Comparison of ENCODE assay signal across 9 cellular contexts in the genomic region with DNA sequence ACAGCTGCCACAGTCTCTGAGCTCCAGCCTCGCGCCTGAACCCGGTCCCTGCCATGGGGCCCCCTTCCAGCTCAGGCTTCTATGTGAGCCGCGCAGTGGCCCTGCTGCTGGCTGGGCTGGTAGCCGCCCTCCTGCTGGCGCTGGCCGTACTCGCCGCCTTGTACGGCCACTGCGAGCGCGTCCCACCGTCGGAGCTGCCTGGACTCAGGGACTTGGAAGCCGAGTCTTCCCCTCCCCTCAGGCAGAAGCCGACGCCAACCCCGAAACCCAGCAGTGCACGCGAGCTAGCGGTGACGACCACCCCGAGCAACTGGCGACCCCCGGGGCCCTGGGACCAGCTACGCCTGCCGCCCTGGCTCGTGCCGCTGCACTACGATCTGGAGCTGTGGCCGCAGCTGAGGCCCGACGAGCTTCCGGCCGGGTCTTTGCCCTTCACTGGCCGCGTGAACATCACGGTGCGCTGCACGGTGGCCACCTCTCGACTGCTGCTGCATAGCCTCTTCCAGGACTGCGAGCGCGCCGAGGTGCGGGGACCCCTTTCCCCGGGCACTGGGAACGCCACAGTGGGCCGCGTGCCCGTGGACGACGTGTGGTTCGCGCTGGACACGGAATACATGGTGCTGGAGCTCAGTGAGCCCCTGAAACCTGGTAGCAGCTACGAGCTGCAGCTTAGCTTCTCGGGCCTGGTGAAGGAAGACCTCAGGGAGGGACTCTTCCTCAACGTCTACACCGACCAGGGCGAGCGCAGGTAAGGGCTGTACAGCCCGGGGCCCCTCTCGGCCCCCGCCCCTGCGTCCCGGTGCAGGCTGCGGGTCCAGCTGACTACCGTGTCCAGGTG. TPM values are rescaled to one million over a fixed set of nuclear protein-coding genes. Genes with fewer than 3 reads are reported as not detected.
A peak's percentile ranks its signal among the peaks of the same experiment; 100 is the strongest.
DNase-seq lines count a peak whose midpoint lies in the region; ATAC-seq, FAIRE-seq and TF ChIP-seq lines count a peak whose summit lies in the region.
"Had no signal": no experiment of that assay in that cellular context is flagged by ENCODE, and none has a peak within 500 bp of the region (broad histone marks: within the 10 kb centered on the region; RNA-seq: fewer than 3 reads in every experiment).

No MANE protein-coding gene starts in this region.

- H3K27ac ChIP-seq in foreskin keratinocyte (no peak overlapping the region), pancreas (no peak overlapping the region), RWPE1 (no peak overlapping the region)

- H3K4me3 ChIP-seq in MG63 (peak overlapping the region; percentile 27), pancreas (peak overlapping the region in 3 of 4 donors; percentile 3 to 46 (median 35))

- intact Hi-C loops in pancreas (cut with DNase I), result no loop called here

- POLR2A ChIA-PET in RWPE1 (lab: Yijun Ruan, JAX; ENCODE audit: low non-redundant PET), result no interaction called here

- no peak for TF ChIP-seq CTCF in foreskin keratinocyte (conservative IDR thresholded peaks at IDR 0.05)
- TF ChIP-seq CTCF in pancreas (IDR thresholded peaks at IDR 0.05), result no peak
- TF ChIP-seq CTCF in RWPE1 (conservative IDR thresholded peaks at IDR 0.05; ENCODE audit: low read depth), result no peak

- CTCF ChIA-PET in RWPE1 (lab: Yijun Ruan, JAX), result interaction anchor here (0.7 to 1.0 kb wide), 2 partner anchors 23 to 326 kb away, joined by 3 read pairs; no protein-coding TSS in a partner anchor

- H3K9me3 ChIP-seq in MG63 (no peaks in the 10 kb centered on the region), pancreas (no peaks in the 10 kb centered on the region)

- DNase-seq in GM03348 (ENCODE audit: low spot score) (peak; percentile 44), MG63 (peak; percentile 21), foreskin keratinocyte (no peak), pancreas (peak in 5 of 6 donors; percentile 6 to 76 (median 29)), RWPE1 (ENCODE audit: low spot score) (no peak), cerebellar cortex (ENCODE audit: low spot score) (no peak)
- DNase-seq: NCI-H69 had no signal

- WGBS in pancreas, 2 donors, result 10% methylated on average over 70 to 71 of the region's 71 CpGs

- H3K4me1 ChIP-seq in foreskin keratinocyte (no peaks in the 10 kb centered on the region), pancreas (no peaks in the 10 kb centered on the region)

- peaks cover 15% of the 10 kb centered on the region; the same call in 1 of the 2 replicates for H3K27me3 ChIP-seq in MG63
- H3K27me3 ChIP-seq in foreskin keratinocyte, result peaks cover 94% of the 10 kb centered on the region
- H3K27me3 ChIP-seq in pancreas, result peaks cover 0 to 8% (median 3%) of the 10 kb centered on the region in 4 donors

- H3K36me3 ChIP-seq in MG63 (no peaks in the 10 kb centered on the region), pancreas (no peaks in the 10 kb centered on the region)

- no peak for FAIRE-seq in pancreas (lab: Jason Lieb, UNC)

- peak; percentile 59 for ATAC-seq in foreskin keratinocyte
- peak; percentile 75 to 86 (median 80) for ATAC-seq in pancreas
- no peak for ATAC-seq in HG02870 (IDR thresholded peaks at IDR 0.05; ENCODE audit: unreplicated experiment)
- ATAC-seq in GM18867 (IDR thresholded peaks at IDR 0.05; ENCODE audit: unreplicated experiment), result no peak

RNA-seq across cellular contexts. Expression of a gene that starts 0.5 kb away (rescaled TPM):
- 0.10 TPM in 1 of 2 replicates, not detected in the other for total RNA-seq in MG63 (2014; rRNA removed; shearing (Covaris generic); ENCODE audit: low replicate concordance)
- total RNA-seq in foreskin keratinocyte (0.07 TPM in 1 of 2 replicates, not detected in the other), pancreas (under 1 TPM in 5 of 6 donors, not detected in 1; 0.08 to 0.40 (median 0.28) TPM)
- polyA plus RNA-seq in foreskin keratinocyte (0.01 and 0.07 TPM in 2 replicates), pancreas (under 1 TPM; 0.16 to 0.61 TPM)

Comparison
In these comparisons a context has a peak if more than half of its experiments do, and no peak if none do; other contexts are left out.
1. DNase-seq: peak in GM03348 (single experiment), MG63 (single experiment) and pancreas (5 of 6); none in foreskin keratinocyte (0 of 2), RWPE1 (single experiment) and cerebellar cortex (single experiment).
2. ATAC-seq: peak in foreskin keratinocyte (single experiment) and pancreas (4 of 4); none in HG02870 (single experiment) and GM18867 (single experiment).